8 cellular contexts compared by ENCODE assay signal in genomic region chr3:19946832-19947548, GRCh38. TPM values are rescaled to one million over a fixed set of nuclear protein-coding genes. Genes with fewer than 3 reads are reported as not detected.
DNase-seq lines count a peak whose midpoint lies in the region; ATAC-seq, FAIRE-seq and TF ChIP-seq lines count a peak whose summit lies in the region.

Gene RAB5A, plus strand, starts transcription at chr3:19947097. Its CDS starts 3,802 bp downstream, at chr3:19950899.

- peak within 1 kb of the TSS; percentile 97 for H3K4me2 ChIP-seq in OCI-LY7 (ENCODE audit: low read length)

- peaks cover 18% of the 10 kb centered on the region for H4K20me1 ChIP-seq in OCI-LY7 (ENCODE audit: insufficient read depth, low read length)

- peak within 1 kb of the TSS; percentile 96 for H2AFZ ChIP-seq in OCI-LY7 (ENCODE audit: low read length)

- peak; percentile 64 for DNase-seq in D721Med (ENCODE audit: insufficient read length, low spot score)
- peak; percentile 93 for DNase-seq in HuH-7.5 (ENCODE audit: low spot score)
- peak; percentile 97 for DNase-seq in OCI-LY7 (ENCODE audit: low spot score)
- DNase-seq in activated T-cell treated with anti-CD3 and anti-CD28 coated beads for 1 hour (ENCODE audit: low read depth): peak; percentile 95
- peak; percentile 95 for DNase-seq in endothelial cell (ENCODE audit: low spot score)
- peak; percentile 95 for DNase-seq in midbrain (lab: John Stamatoyannopoulos, UW)
- DNase-seq in stimulated activated CD8-positive, alpha-beta memory T cell treated with anti-CD3 and anti-CD28 coated beads, Interleukin-2, amount 100 ng/mL, for 1 hour (ENCODE audit: low read depth in 2 of 2): peak; percentile 91 to 94

- no peaks in the 10 kb centered on the region for H3K9me2 ChIP-seq in OCI-LY7 (ENCODE audit: insufficient read depth, low read length)

- peak within 1 kb of the TSS; percentile 99 for H3K4me3 Mint-ChIP-seq in endothelial cell (ENCODE audit: unreplicated experiment)

- H3K9me3 ChIP-seq in OCI-LY7 (ENCODE audit: low read length): no peaks in the 10 kb centered on the region

- intact Hi-C loops in OCI-LY7 (cut with micrococcal nuclease; ENCODE audit: unreplicated experiment): loop anchor here (1.0 to 10.0 kb wide), 3 partner anchors 94 to 402 kb away; partner anchors contain the start of gene SGO1

- H3K27ac Mint-ChIP-seq in endothelial cell (ENCODE audit: unreplicated experiment): peak within 1 kb of the TSS; percentile 100

- no TSS peak for BruUV-seq in OCI-LY7 (replicated peaks; lab: Mats Ljungman, UMichigan)

- TF ChIP-seq CTCF in D721Med (IDR thresholded peaks at IDR 0.05; ENCODE audit: insufficient read depth, missing control alignments): no peak
- no peak for TF ChIP-seq CTCF in OCI-LY7 (conservative IDR thresholded peaks at IDR 0.05; ENCODE audit: low read length)
- no peak for TF ChIP-seq CTCF in endothelial cell (IDR thresholded peaks at IDR 0.05; ENCODE audit: unreplicated experiment)

- peaks cover 10% of the 10 kb centered on the region for H3K36me3 Mint-ChIP-seq in endothelial cell (ENCODE audit: low read depth, unreplicated experiment)

- H3K4me1 Mint-ChIP-seq in endothelial cell (ENCODE audit: unreplicated experiment): peaks cover 32% of the 10 kb centered on the region

- FAIRE-seq in D721Med (lab: Jason Lieb, UNC): no peak

- peaks cover 19% of the 10 kb centered on the region for H3K36me3 ChIP-seq in OCI-LY7 (ENCODE audit: insufficient read depth, low read length)

- H3K79me2 ChIP-seq in OCI-LY7 (ENCODE audit: insufficient read depth, low read depth, low read length): peaks cover 46% of the 10 kb centered on the region

- peak; percentile 96 for ATAC-seq in GM21526 (IDR thresholded peaks at IDR 0.05; ENCODE audit: low FRiP score, unreplicated experiment)

- H3K27ac ChIP-seq in OCI-LY7 (ENCODE audit: low read depth, low read length, poor library complexity, severe bottlenecking): peak within 1 kb of the TSS; percentile 73

- peaks cover 22% of the 10 kb centered on the region for H3K27me3 Mint-ChIP-seq in endothelial cell (ENCODE audit: unreplicated experiment)

- H3K4me3 ChIP-seq in OCI-LY7 (ENCODE audit: low read depth, low read length, poor library complexity, severe bottlenecking): peak within 1 kb of the TSS; percentile 91

- H3K4me1 ChIP-seq in OCI-LY7 (ENCODE audit: insufficient read depth, low read length, poor library complexity, severe bottlenecking): peaks cover 30% of the 10 kb centered on the region

- POLR2A ChIA-PET in OCI-LY7 (lab: Charles Lee): interaction anchor here (0.5 to 1.7 kb wide), 4 partner anchors 20 to 240 kb away, joined by 3 to 10 read pairs (median 4); no protein-coding TSS in a partner anchor

- no peaks in the 10 kb centered on the region for H3K9me3 Mint-ChIP-seq in endothelial cell (ENCODE audit: unreplicated experiment)

- CTCF ChIA-PET in OCI-LY7 (lab: Charles Lee; ENCODE audit: unreplicated experiment): no interaction called here

RNA-seq across cellular contexts. Expression of gene RAB5A, which starts in this region (rescaled TPM):
- 24.5 and 26.1 TPM in 2 replicates for total RNA-seq in OCI-LY7 (2014; rRNA removed; shearing (Covaris generic))
- total RNA-seq in OCI-LY7 (2022) (39.2 and 50.2 TPM in 2 replicates), endothelial cell (ENCODE audit: unreplicated experiment) (84.5 TPM)

Comparison
In these comparisons a context has a peak if more than half of its experiments do, and no peak if none do; other contexts are left out.
1. Peak in every context shown above with its lines: DNase-seq, ATAC-seq, H3K4me3 ChIP-seq and H3K27ac ChIP-seq.